Comparison of ENCODE assay signal across 13 cellular contexts in the genomic region with DNA sequence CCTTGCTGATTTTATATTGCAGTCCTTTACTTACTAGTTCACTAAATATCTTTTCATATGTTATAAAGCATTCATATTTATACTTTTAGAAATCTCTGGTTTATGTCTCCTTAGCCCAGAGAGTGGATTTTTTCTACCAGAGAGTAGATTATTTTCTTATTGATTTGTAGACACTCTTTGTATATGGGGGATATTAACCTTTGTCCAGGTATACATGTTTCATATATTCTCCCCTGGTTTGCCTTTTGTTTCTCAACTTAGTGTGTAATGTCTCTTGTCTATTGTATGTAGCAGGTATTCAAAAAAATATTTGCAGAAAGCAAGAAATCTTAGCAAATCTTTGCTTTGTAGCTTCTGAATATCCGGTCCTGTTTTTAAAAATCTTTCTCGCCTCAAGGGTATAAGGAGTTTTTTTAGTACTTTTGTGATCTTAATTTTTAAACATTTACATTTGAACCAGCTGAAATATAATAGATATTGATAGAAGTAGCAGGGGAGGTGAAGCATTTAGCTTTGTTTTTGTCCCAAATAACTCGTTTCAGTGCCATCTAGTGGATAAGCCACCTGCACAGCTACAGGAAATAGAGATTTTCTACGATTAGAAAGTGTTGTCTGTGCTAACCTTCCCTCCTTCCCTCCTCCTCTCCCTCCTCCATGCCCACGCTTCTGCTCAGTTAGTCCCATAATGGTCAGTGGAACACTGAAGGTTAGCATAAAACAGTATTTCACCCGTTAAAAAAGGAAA.
DNase-seq lines count a peak whose midpoint lies in the region; ATAC-seq and TF ChIP-seq lines count a peak whose summit lies in the region.
"Had no signal": no experiment of that assay in that cellular context is flagged by ENCODE, and none has a peak within 500 bp of the region (broad histone marks: within the 10 kb centered on the region; RNA-seq: fewer than 3 reads in every experiment).

No MANE protein-coding gene starts in this region.

- H3K27ac ChIP-seq in 22Rv1 (no peak overlapping the region), DND-41 (ENCODE audit: low read length) (no peak overlapping the region), substantia nigra (ENCODE audit: low read depth, low read length, poor library complexity, severe bottlenecking) (no peak overlapping the region)

- H3K27ac Mint-ChIP-seq in activated T-cell treated with anti-CD3 and anti-CD28 coated beads, Interleukin-2, amount 50 U/mL, for 72 hours: no peak overlapping the region
- H3K27ac Mint-ChIP-seq: activated CD4-positive, alpha-beta memory T cell treated with anti-CD3 and anti-CD28 coated beads for 36 hours; CD4-positive, alpha-beta memory T cell had no signal

- no peaks in the 10 kb centered on the region for H3K36me3 Mint-ChIP-seq in activated T-cell treated with anti-CD3 and anti-CD28 coated beads, Interleukin-2, amount 50 U/mL, for 72 hours (ENCODE audit: insufficient read depth in 2 of 2)
- H3K36me3 Mint-ChIP-seq: activated CD4-positive, alpha-beta memory T cell treated with anti-CD3 and anti-CD28 coated beads for 36 hours; activated naive CD4-positive, alpha-beta T cell treated with anti-CD3 and anti-CD28 coated beads, Interleukin-2, amount 50 U/mL, for 72 hours; CD4-positive, alpha-beta memory T cell had no signal

- H4K20me1 ChIP-seq in DND-41 (ENCODE audit: insufficient read depth, low read length): no peaks in the 10 kb centered on the region; the same call in 1 of the 2 replicates

- H3K36me3 ChIP-seq in DND-41 (ENCODE audit: insufficient read depth, low read length): no peaks in the 10 kb centered on the region

- no peak for ATAC-seq in DND-41 (ENCODE audit: insufficient read depth, low read depth)
- ATAC-seq in activated T-cell treated with anti-CD3 and anti-CD28 coated beads, Interleukin-2, amount 50 U/mL, for 72 hours (replicated peaks in 1 of 2): no peak
- ATAC-seq: activated naive CD4-positive, alpha-beta T cell treated with anti-CD3 and anti-CD28 coated beads, Interleukin-2, amount 50 U/mL, for 72 hours had no signal

- H3K9me3 ChIP-seq in DND-41 (ENCODE audit: insufficient read depth, low read length, severe bottlenecking): no peaks in the 10 kb centered on the region

- H3K27me3 ChIP-seq in DND-41 (ENCODE audit: insufficient read depth, low read length, poor library complexity): no peaks in the 10 kb centered on the region

- H3K9me3 Mint-ChIP-seq in activated T-cell treated with anti-CD3 and anti-CD28 coated beads, Interleukin-2, amount 50 U/mL, for 72 hours: no peaks in the 10 kb centered on the region
- H3K9me3 Mint-ChIP-seq: activated CD4-positive, alpha-beta memory T cell treated with anti-CD3 and anti-CD28 coated beads for 36 hours; activated naive CD4-positive, alpha-beta T cell treated with anti-CD3 and anti-CD28 coated beads, Interleukin-2, amount 50 U/mL, for 72 hours; CD4-positive, alpha-beta memory T cell had no signal

- H3K4me3 ChIP-seq in DND-41 (ENCODE audit: low read depth in 1 of 2, low read length in 2 of 2): no peak overlapping the region
- H3K4me3 ChIP-seq in NB4 (ENCODE audit: low read depth, low read length): no peak overlapping the region
- H3K4me3 ChIP-seq in choroid plexus epithelial cell (ENCODE audit: low read depth, low read length): no peak overlapping the region

- no peak for TF ChIP-seq POLR2A in NB4 (IDR thresholded peaks at IDR 0.05; ENCODE audit: extremely low read depth, insufficient read length)

- H3K27me3 Mint-ChIP-seq in activated T-cell treated with anti-CD3 and anti-CD28 coated beads, Interleukin-2, amount 50 U/mL, for 72 hours (ENCODE audit: low read depth): no peaks in the 10 kb centered on the region
- H3K27me3 Mint-ChIP-seq: activated CD4-positive, alpha-beta memory T cell treated with anti-CD3 and anti-CD28 coated beads for 36 hours had no signal

- no peak overlapping the region for H3K4me2 ChIP-seq in DND-41 (ENCODE audit: insufficient read depth, low read length)

- H3K4me1 ChIP-seq in DND-41 (ENCODE audit: insufficient read depth, low read length): no peaks in the 10 kb centered on the region

- TF ChIP-seq CTCF in 22Rv1 (IDR thresholded peaks at IDR 0.05) (peak; percentile 61), DND-41 (IDR thresholded peaks at IDR 0.05; ENCODE audit: borderline replicate concordance, extremely low read depth, low read length, poor library complexity, severe bottlenecking) (peak; percentile 59), NB4 (IDR thresholded peaks at IDR 0.05; ENCODE audit: low read depth, low read length) (peak; percentile 52), choroid plexus epithelial cell (conservative IDR thresholded peaks at IDR 0.05; ENCODE audit: low read depth, low read length) (peak; percentile 50)

- no peak overlapping the region for H3K4me3 Mint-ChIP-seq in activated T-cell treated with anti-CD3 and anti-CD28 coated beads, Interleukin-2, amount 50 U/mL, for 72 hours
- H3K4me3 Mint-ChIP-seq: activated CD4-positive, alpha-beta memory T cell treated with anti-CD3 and anti-CD28 coated beads for 36 hours; CD4-positive, alpha-beta memory T cell had no signal

- no peaks in the 10 kb centered on the region for H3K4me1 Mint-ChIP-seq in activated T-cell treated with anti-CD3 and anti-CD28 coated beads, Interleukin-2, amount 50 U/mL, for 72 hours (ENCODE audit: low read depth)

- no peaks in the 10 kb centered on the region for H3K79me2 ChIP-seq in DND-41 (ENCODE audit: insufficient read depth, low read length)

- no peak for DNase-seq in DND-41
- peak; percentile 45 for DNase-seq in NB4 (ENCODE audit: low read depth)
- peak; percentile 23 for DNase-seq in choroid plexus epithelial cell (ENCODE audit: low read depth)
- DNase-seq in substantia nigra (lab: John Stamatoyannopoulos, UW): no peak
- no peak for DNase-seq in iPS-NIHi11 (ENCODE audit: low spot score)
- DNase-seq in activated T-cell treated with anti-CD3 and anti-CD28 coated beads, Interleukin-2, amount 50 U/mL, for 72 hours: no peak
- no peak for DNase-seq in COLO668 (lab: John Stamatoyannopoulos, UW; ENCODE audit: unreplicated experiment)
- DNase-seq: activated CD4-positive, alpha-beta memory T cell treated with anti-CD3 and anti-CD28 coated beads for 36 hours; NCI-H345; stimulated activated CD4-positive, alpha-beta T cell treated with anti-CD3 and anti-CD28 coated beads, Interleukin-4, amount 100 ng/mL, for 4 hours had no signal

- H2AFZ ChIP-seq in DND-41 (ENCODE audit: low read depth, low read length): no peak overlapping the region

- H3K9ac ChIP-seq in DND-41 (ENCODE audit: low read depth, low read length): no peak overlapping the region

Comparison
In these comparisons a context has a peak if more than half of its experiments do, and no peak if none do; other contexts are left out.
1. DNase-seq: peak in NB4 (single experiment) and choroid plexus epithelial cell (single experiment); none in DND-41 (single experiment), substantia nigra (0 of 49), iPS-NIHi11 (single experiment), activated T-cell treated with anti-CD3 and anti-CD28 coated beads, Interleukin-2, amount 50 U/mL, for 72 hours (0 of 2) and COLO668 (single experiment).
2. Peak in every context shown above with its lines, with median percentiles within 50 percentile points of each other: CTCF ChIP-seq.